8 cellular contexts compared by ENCODE assay signal in the genomic region with DNA sequence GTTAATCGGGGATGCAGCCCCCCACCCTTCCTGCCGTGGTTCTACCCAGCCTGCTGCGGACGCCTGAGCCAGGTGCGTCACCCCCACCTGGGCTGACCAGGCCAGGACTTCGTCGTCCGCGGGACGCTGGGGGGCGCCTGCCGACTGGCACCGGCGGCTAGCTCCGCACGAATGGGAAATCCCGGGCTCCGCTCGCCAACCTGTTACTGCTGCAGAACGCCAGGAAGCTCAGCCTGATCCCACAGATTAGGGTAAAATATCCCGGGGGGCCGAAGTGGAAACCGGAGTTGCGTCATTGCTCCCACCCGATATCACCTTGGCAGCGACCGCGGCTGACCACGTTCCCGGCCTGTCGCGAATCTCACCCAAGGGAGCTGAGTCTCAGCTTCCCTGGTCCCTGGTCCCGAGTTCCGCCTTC.
DNase-seq lines count a peak whose midpoint lies in the region; ATAC-seq and TF ChIP-seq lines count a peak whose summit lies in the region.

No MANE protein-coding gene starts in this region.

- DNase-seq in ELF-1 (ENCODE audit: low read depth, low spot score) (peak; percentile 86), LoVo (ENCODE audit: low spot score) (peak; percentile 84), astrocyte of the cerebellum (ENCODE audit: low read depth) (no peak), iPS-NIHi7 (ENCODE audit: extremely low spot score) (peak; percentile 94), SHP77 (lab: John Stamatoyannopoulos, UW) (no peak)
- no peak for DNase-seq in stimulated activated effector memory CD8-positive, alpha-beta T cell treated with anti-CD3 and anti-CD28 coated beads, Interleukin-12 subunit alpha, Interleukin-12 subunit beta, amount 100 ng/mL, for 72 hours (ENCODE audit: low spot score in 2 of 2)

- peaks cover 45% of the 10 kb centered on the region for H3K36me3 Mint-ChIP-seq in stimulated activated effector memory CD8-positive, alpha-beta T cell treated with anti-CD3 and anti-CD28 coated beads, Interleukin-12 subunit alpha, Interleukin-12 subunit beta, amount 100 ng/mL, for 72 hours

- in situ Hi-C loops in astrocyte of the cerebellum (cut with HindIII; ENCODE audit: low sequenced_read_pairs): no loop called here

- peak; percentile 43 for TF ChIP-seq CTCF in astrocyte of the cerebellum (IDR thresholded peaks at IDR 0.05; ENCODE audit: low read depth, low read length, missing control alignments)

- H3K4me1 Mint-ChIP-seq in stimulated activated effector memory CD8-positive, alpha-beta T cell treated with anti-CD3 and anti-CD28 coated beads, Interleukin-12 subunit alpha, Interleukin-12 subunit beta, amount 100 ng/mL, for 72 hours: peaks cover 43% of the 10 kb centered on the region

- peak overlapping the region; percentile 89 for H3K27ac Mint-ChIP-seq in stimulated activated effector memory CD8-positive, alpha-beta T cell treated with anti-CD3 and anti-CD28 coated beads, Interleukin-12 subunit alpha, Interleukin-12 subunit beta, amount 100 ng/mL, for 72 hours

- ATAC-seq in GM21447 (IDR thresholded peaks at IDR 0.05; ENCODE audit: unreplicated experiment) (peak; percentile 26), HG03342 (IDR thresholded peaks at IDR 0.05; ENCODE audit: unreplicated experiment) (no peak)
- ATAC-seq in stimulated activated effector memory CD8-positive, alpha-beta T cell treated with anti-CD3 and anti-CD28 coated beads, Interleukin-12 subunit alpha, Interleukin-12 subunit beta, amount 100 ng/mL, for 72 hours: peak; percentile 9

- peak overlapping the region; percentile 54 for H3K4me3 ChIP-seq in astrocyte of the cerebellum (ENCODE audit: low read depth, low read length)

- no peaks in the 10 kb centered on the region for H3K9me3 Mint-ChIP-seq in stimulated activated effector memory CD8-positive, alpha-beta T cell treated with anti-CD3 and anti-CD28 coated beads, Interleukin-12 subunit alpha, Interleukin-12 subunit beta, amount 100 ng/mL, for 72 hours

- peak overlapping the region; percentile 89 for H3K4me3 Mint-ChIP-seq in stimulated activated effector memory CD8-positive, alpha-beta T cell treated with anti-CD3 and anti-CD28 coated beads, Interleukin-12 subunit alpha, Interleukin-12 subunit beta, amount 100 ng/mL, for 72 hours

Comparison
In these comparisons a context has a peak if more than half of its experiments do, and no peak if none do; other contexts are left out.
1. DNase-seq: peak in ELF-1 (single experiment), LoVo (single experiment) and iPS-NIHi7 (single experiment); none in astrocyte of the cerebellum (single experiment), stimulated activated effector memory CD8-positive, alpha-beta T cell treated with anti-CD3 and anti-CD28 coated beads, Interleukin-12 subunit alpha, Interleukin-12 subunit beta, amount 100 ng/mL, for 72 hours (0 of 2) and SHP77 (0 of 2).